8 cellular contexts compared by ENCODE assay signal in the genomic region with DNA sequence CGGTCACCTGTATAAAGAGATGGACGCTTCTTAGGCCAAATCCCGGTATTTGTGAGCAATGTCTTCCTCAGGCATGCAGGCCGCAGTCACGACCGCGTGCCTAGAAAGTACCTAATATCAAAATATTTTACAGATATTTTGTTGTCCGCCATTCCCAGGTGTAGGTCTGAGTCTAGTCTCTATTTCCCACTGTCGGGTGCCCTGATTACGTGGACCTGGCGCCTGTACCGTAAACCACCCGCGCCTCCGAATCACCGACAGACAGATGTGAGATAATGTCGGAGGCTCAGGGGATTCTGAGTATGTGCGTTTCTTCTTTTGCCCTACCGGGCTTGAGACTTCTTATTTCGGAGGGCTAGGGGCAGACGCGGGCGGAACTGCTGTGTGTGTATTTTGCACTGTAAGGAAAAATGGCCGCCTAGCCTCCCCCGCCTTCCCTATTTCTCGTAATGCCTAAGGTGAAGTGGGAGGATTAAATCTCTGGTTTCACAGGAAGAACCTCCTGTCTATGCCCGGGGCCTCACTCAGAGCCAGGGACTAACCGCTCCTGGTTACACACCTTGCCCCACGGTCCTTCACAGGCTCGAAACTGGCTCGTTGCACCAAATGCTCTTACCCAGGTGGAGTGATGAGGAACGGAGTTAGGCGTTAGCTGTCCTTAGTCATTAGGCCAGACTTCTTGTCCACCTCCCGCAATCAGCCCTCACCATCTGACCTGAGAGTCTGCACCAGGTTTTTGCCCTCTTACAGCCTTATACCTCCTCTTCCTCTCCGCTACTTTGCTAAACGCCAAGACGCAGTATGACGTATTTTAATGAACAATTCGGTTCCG. TPM values are rescaled to one million over a fixed set of nuclear protein-coding genes. Genes with fewer than 3 reads are reported as not detected.
A peak's percentile ranks its signal among the peaks of the same experiment; 100 is the strongest.
DNase-seq lines count a peak whose midpoint lies in the region; ATAC-seq, FAIRE-seq and TF ChIP-seq lines count a peak whose summit lies in the region.

No MANE protein-coding gene starts in this region.

- H3K27me3 ChIP-seq in thoracic aorta (replicated peaks; ENCODE audit: insufficient read depth), result no peaks in the 10 kb centered on the region

- H3K36me3 Mint-ChIP-seq in activated T-cell treated with anti-CD3 and anti-CD28 coated beads, Interleukin-2, amount 50 U/mL, for 4 hours (ENCODE audit: insufficient read depth), result peaks cover 6% of the 10 kb centered on the region

- H3K9me3 Mint-ChIP-seq in activated T-cell treated with anti-CD3 and anti-CD28 coated beads, Interleukin-2, amount 50 U/mL, for 4 hours, result no peaks in the 10 kb centered on the region

- intact Hi-C loops in kidney (cut with DNase I), result no loop called here

- FAIRE-seq in kidney (lab: Jason Lieb, UNC), result no peak

- H3K4me1 Mint-ChIP-seq in activated T-cell treated with anti-CD3 and anti-CD28 coated beads, Interleukin-2, amount 50 U/mL, for 4 hours (ENCODE audit: low read depth), result peaks cover 32% of the 10 kb centered on the region

- H3K27me3 Mint-ChIP-seq in activated T-cell treated with anti-CD3 and anti-CD28 coated beads, Interleukin-2, amount 50 U/mL, for 4 hours (ENCODE audit: low read depth), result no peaks in the 10 kb centered on the region

- H3K27ac ChIP-seq in kidney (ENCODE audit: low read depth in 2 of 2, low read length in 2 of 2) (peak overlapping the region; percentile 87), thoracic aorta (peak overlapping the region; percentile 74 to 83)

- peak overlapping the region; percentile 97 for H3K4me3 Mint-ChIP-seq in activated T-cell treated with anti-CD3 and anti-CD28 coated beads, Interleukin-2, amount 50 U/mL, for 4 hours

- H3K9me3 ChIP-seq in kidney (ENCODE audit: control insufficient read depth in 1 of 2, low read length in 2 of 2) (no peaks in the 10 kb centered on the region), thoracic aorta (no peaks in the 10 kb centered on the region)

- TF ChIP-seq CTCF in kidney (IDR thresholded peaks at IDR 0.05; ENCODE audit: borderline replicate concordance, extremely low read depth, insufficient read depth), result no peak
- TF ChIP-seq CTCF in thoracic aorta (IDR thresholded peaks at IDR 0.05), result no peak

- H3K4me3 ChIP-seq in kidney (ENCODE audit: low read length in 2 of 2) (peak overlapping the region; percentile 83 to 96), thoracic aorta (peak overlapping the region; percentile 86)

- H3K36me3 ChIP-seq in kidney (ENCODE audit: control insufficient read depth in 1 of 2, insufficient read depth in 2 of 2, low read length in 2 of 2) (no peaks in the 10 kb centered on the region), thoracic aorta (no peaks in the 10 kb centered on the region)

- DNase-seq in ELR (ENCODE audit: low read depth) (peak; percentile 43), kidney (no peak), thoracic aorta (ENCODE audit: low spot score) (peak; percentile 1), NCI-H510A (lab: John Stamatoyannopoulos, UW) (no peak), NCI-H345 treated with DMSO at 0.1 percent for 48 hours (lab: John Stamatoyannopoulos, UW; ENCODE audit: unreplicated experiment) (no peak)
- no peak for DNase-seq in activated T-cell treated with anti-CD3 and anti-CD28 coated beads, Interleukin-2, amount 50 U/mL, for 4 hours

- H3K9ac ChIP-seq in kidney (ENCODE audit: low read length in 2 of 2), result peak overlapping the region; percentile 85 to 92

- no peaks in the 10 kb centered on the region for H3K4me1 ChIP-seq in kidney (ENCODE audit: control insufficient read depth in 1 of 2, insufficient read depth in 1 of 2, low read depth in 1 of 2, low read length in 2 of 2)
- H3K4me1 ChIP-seq in thoracic aorta (ENCODE audit: control insufficient read depth in 1 of 2, low read depth in 2 of 2), result peaks cover 0 to 5% of the 10 kb centered on the region in 2 donors

- ATAC-seq in HG03460 (IDR thresholded peaks at IDR 0.05; ENCODE audit: unreplicated experiment) (peak; percentile 34), thoracic aorta (ENCODE audit: insufficient number of reproducible peaks, low FRiP score, low read depth) (no peak), HG02571 (IDR thresholded peaks at IDR 0.05; ENCODE audit: unreplicated experiment) (no peak)
- peak in 1 of 2 donors; percentile 65 for ATAC-seq in activated T-cell treated with anti-CD3 and anti-CD28 coated beads, Interleukin-2, amount 50 U/mL, for 4 hours

RNA-seq across cellular contexts. Expression of a gene that starts 38.1 kb away (rescaled TPM):
- 1 to 10 TPM in 2 of 3 donors, not detected in 1; 6.8 to 10.0 TPM for total RNA-seq in activated T-cell treated with anti-CD3 and anti-CD28 coated beads, Interleukin-2, amount 50 U/mL, for 4 hours
- total RNA-seq in kidney (not detected), thoracic aorta (10 to 100 TPM; 22.2 to 34.4 TPM)
- polyA plus RNA-seq in kidney (ENCODE audit: insufficient read depth, low read depth, low replicate concordance), result 13.7 TPM

Comparison
In these comparisons a context has a peak if more than half of its experiments do, and no peak if none do; other contexts are left out.
1. DNase-seq: peak in ELR (single experiment) and thoracic aorta (single experiment); none in activated T-cell treated with anti-CD3 and anti-CD28 coated beads, Interleukin-2, amount 50 U/mL, for 4 hours (single experiment), kidney (single experiment), NCI-H510A (single experiment) and NCI-H345 treated with DMSO at 0.1 percent for 48 hours (single experiment).